Comparison of ENCODE assay signal across 11 cellular contexts in the genomic region with DNA sequence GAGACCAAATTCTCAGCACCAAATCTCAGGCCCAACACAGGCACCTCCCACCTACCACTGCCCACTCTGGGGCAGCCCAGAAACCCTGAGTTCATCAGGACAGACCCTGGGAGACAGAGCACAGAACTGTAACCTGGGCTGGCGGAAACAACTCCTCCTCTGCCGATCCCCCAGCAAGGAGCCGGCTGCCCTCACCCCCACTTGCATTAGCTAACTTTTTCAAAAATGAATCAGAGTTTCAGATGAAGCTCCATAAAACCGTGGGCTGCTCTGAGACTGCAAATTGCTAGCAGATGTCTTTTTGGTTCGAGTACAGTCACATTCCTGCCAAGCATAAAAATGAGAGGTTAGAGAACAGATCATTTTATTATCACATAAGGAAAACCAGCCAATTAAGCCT.
DNase-seq lines count a peak whose midpoint lies in the region; ATAC-seq, FAIRE-seq and TF ChIP-seq lines count a peak whose summit lies in the region.
"Had no signal": no experiment of that assay in that cellular context is flagged by ENCODE, and none has a peak within 500 bp of the region (broad histone marks: within the 10 kb centered on the region; RNA-seq: fewer than 3 reads in every experiment).

No MANE protein-coding gene starts in this region.

- DNase-seq in AG10803 (ENCODE audit: low read depth) (peak; percentile 84), HTR-8/SVneo (ENCODE audit: insufficient read length, low spot score) (peak; percentile 59), choroid plexus epithelial cell (ENCODE audit: low read depth) (peak; percentile 60), omental fat pad (ENCODE audit: low spot score) (no peak), NOMO-1 treated with DMSO at 0.1 percent for 48 hours (lab: John Stamatoyannopoulos, UW; ENCODE audit: unreplicated experiment) (no peak), NCI-H2081 treated with DMSO at 0.1 percent for 48 hours (lab: John Stamatoyannopoulos, UW) (no peak), T-helper 2 cell (no peak)
- DNase-seq: activated CD4-positive, alpha-beta T cell treated with anti-CD3 and anti-CD28 coated beads for 48 hours; NCI-H2107 had no signal

- TF ChIP-seq CTCF in AG10803 (conservative IDR thresholded peaks at IDR 0.05; ENCODE audit: low read length) (no peak), choroid plexus epithelial cell (conservative IDR thresholded peaks at IDR 0.05; ENCODE audit: low read depth, low read length) (no peak), omental fat pad (IDR thresholded peaks at IDR 0.05) (no peak)

- no peak for FAIRE-seq in HTR-8/SVneo (lab: Jason Lieb, UNC)

- peak; percentile 61 for ATAC-seq in omental fat pad (ENCODE audit: low FRiP score)
- ATAC-seq in HG03280 (IDR thresholded peaks at IDR 0.05; ENCODE audit: unreplicated experiment) = no peak
- ATAC-seq: esophagus mucosa had no signal

- H3K4me3 ChIP-seq in AG10803 (ENCODE audit: low read length) (peak overlapping the region; percentile 21; the same call in 1 of the 2 replicates), choroid plexus epithelial cell (ENCODE audit: low read depth, low read length) (no peak overlapping the region)

Comparison
In these comparisons a context has a peak if more than half of its experiments do, and no peak if none do; other contexts are left out.
1. DNase-seq: peak in AG10803 (single experiment), HTR-8/SVneo (single experiment) and choroid plexus epithelial cell (single experiment); none in omental fat pad (single experiment), NOMO-1 treated with DMSO at 0.1 percent for 48 hours (single experiment), NCI-H2081 treated with DMSO at 0.1 percent for 48 hours (single experiment) and T-helper 2 cell (0 of 5).